Comparison of ENCODE assay signal across 15 cellular contexts in the genomic region with DNA sequence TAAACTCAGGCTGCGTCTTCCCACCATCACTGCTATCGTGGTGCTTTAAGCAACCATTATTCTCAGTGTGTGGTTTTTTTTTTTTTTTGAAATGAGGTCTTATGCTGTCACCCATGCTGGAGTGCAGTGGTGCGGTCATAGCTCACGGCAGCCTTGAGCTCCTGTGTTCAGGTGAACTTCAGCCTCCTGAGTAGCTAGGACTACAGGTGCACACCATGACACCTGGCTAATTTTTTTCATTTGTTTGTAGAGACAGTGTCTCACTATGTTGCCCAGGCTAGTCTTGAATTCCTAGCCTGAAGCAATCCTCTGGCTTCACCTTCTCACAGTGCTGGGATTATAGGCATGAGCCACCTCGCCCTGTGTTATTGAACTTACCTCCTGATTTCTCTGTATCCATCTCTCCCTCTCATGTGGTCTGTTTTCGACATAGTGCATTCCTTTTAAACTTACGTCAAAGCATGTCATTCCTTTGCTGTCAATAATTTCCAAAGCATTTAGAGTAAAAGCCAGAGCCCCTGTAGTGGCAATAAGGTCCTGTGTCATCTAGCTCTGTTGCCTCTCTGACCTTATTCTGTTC.
DNase-seq lines count a peak whose midpoint lies in the region; TF ChIP-seq lines count a peak whose summit lies in the region.
"Had no signal": no experiment of that assay in that cellular context is flagged by ENCODE, and none has a peak within 500 bp of the region (broad histone marks: within the 10 kb centered on the region; RNA-seq: fewer than 3 reads in every experiment).

No MANE protein-coding gene starts in this region.

- H2AFZ ChIP-seq in mammary epithelial cell (ENCODE audit: low read depth, low read length) (no peak overlapping the region), smooth muscle cell (ENCODE audit: low read depth) (no peak overlapping the region)

- H3K4me2 ChIP-seq in mammary epithelial cell (ENCODE audit: insufficient read depth, low read depth, low read length): no peak overlapping the region
- H3K4me2 ChIP-seq in smooth muscle cell: no peak overlapping the region

- H4K20me1 ChIP-seq in mammary epithelial cell (ENCODE audit: insufficient read depth, low read length): no peaks in the 10 kb centered on the region
- no peaks in the 10 kb centered on the region for H4K20me1 ChIP-seq in smooth muscle cell (ENCODE audit: low read depth)

- H3K9me3 Mint-ChIP-seq in MCF 10A (ENCODE audit: unreplicated experiment) (no peaks in the 10 kb centered on the region), type B pancreatic cell (peaks cover 4% of the 10 kb centered on the region)
- H3K9me3 Mint-ChIP-seq: CD8-positive, alpha-beta T cell had no signal

- TF ChIP-seq CTCF in mammary epithelial cell (conservative IDR thresholded peaks at IDR 0.05 in 1 of 2, IDR thresholded peaks at IDR 0.05 in 1 of 2; ENCODE audit: extremely low read depth in 1 of 2, insufficient read depth in 1 of 2, low read depth in 1 of 2, low read length in 2 of 2) (no peak), MCF 10A (IDR thresholded peaks at IDR 0.05; ENCODE audit: unreplicated experiment) (no peak), epithelial cell of proximal tubule (conservative IDR thresholded peaks at IDR 0.05; ENCODE audit: low read depth, low read length) (no peak), type B pancreatic cell (conservative IDR thresholded peaks at IDR 0.05) (no peak), smooth muscle cell (IDR thresholded peaks at IDR 0.05; ENCODE audit: borderline replicate concordance, insufficient read depth, poor library complexity, severe bottlenecking) (no peak)

- H3K27ac ChIP-seq in mammary epithelial cell (ENCODE audit: insufficient read depth, low read depth, low read length): no peak overlapping the region
- H3K27ac ChIP-seq in smooth muscle cell (ENCODE audit: low read depth): no peak overlapping the region
- H3K27ac ChIP-seq: 22Rv1, HL-60 had no signal

- H3K9ac ChIP-seq in mammary epithelial cell (ENCODE audit: insufficient read depth, low read length) (no peak overlapping the region), smooth muscle cell (ENCODE audit: low read depth) (no peak overlapping the region)

- DNase-seq in mammary epithelial cell (peak; percentile 36), MCF 10A (ENCODE audit: unreplicated experiment) (no peak), epithelial cell of proximal tubule (ENCODE audit: low read depth) (peak; percentile 37), kidney tubule cell (ENCODE audit: low spot score) (peak; percentile 53), type B pancreatic cell (ENCODE audit: extremely low spot score, unreplicated experiment) (no peak), smooth muscle cell (lab: John Stamatoyannopoulos, UW; ENCODE audit: unreplicated experiment) (no peak), iPS-NIHi7 (ENCODE audit: extremely low spot score) (no peak), dermis blood vessel endothelial cell (no peak)
- DNase-seq: CD8-positive, alpha-beta T cell; COR-L47; DMS53; GF-D8 had no signal

- intact Hi-C loops in mammary epithelial cell (cut with micrococcal nuclease) (no loop called here), MCF 10A (cut with micrococcal nuclease) (no loop called here)

- H3F3A ChIP-seq in smooth muscle cell (ENCODE audit: low read depth): no peaks in the 10 kb centered on the region

- no TSS peak for BruUV-seq in mammary epithelial cell (replicated peaks; lab: Mats Ljungman, UMichigan)
- BruUV-seq in MCF 10A (replicated peaks; lab: Mats Ljungman, UMichigan): no TSS peak

- WGBS in mammary epithelial cell (ENCODE audit: low coverage, missing lambda C conversion rate): 74% methylated on average over 7 of the region's 7 CpGs
- 70% methylated on average over 7 of the region's 7 CpGs for WGBS in smooth muscle cell (ENCODE audit: low lambda C conversion rate)

- H3K27ac Mint-ChIP-seq in MCF 10A (ENCODE audit: low read depth, unreplicated experiment): no peak overlapping the region
- H3K27ac Mint-ChIP-seq in type B pancreatic cell: no peak overlapping the region
- H3K27ac Mint-ChIP-seq: CD14-positive monocyte; CD8-positive, alpha-beta T cell had no signal

- dilution Hi-C loops in mammary epithelial cell (cut with HindIII; ENCODE audit: low sequenced_read_pairs): no loop called here

- in situ Hi-C loops in mammary epithelial cell (cut with MboI; ENCODE audit: low sequenced_read_pairs in 2 of 2): no loop called here

- no peaks in the 10 kb centered on the region for H3K27me3 ChIP-seq in mammary epithelial cell (ENCODE audit: insufficient read depth, low read length)
- H3K27me3 ChIP-seq in smooth muscle cell (ENCODE audit: low read depth): no peaks in the 10 kb centered on the region

- peaks cover 5% of the 10 kb centered on the region for H3K4me1 ChIP-seq in mammary epithelial cell (ENCODE audit: insufficient read depth, low read length)
- H3K4me1 ChIP-seq in smooth muscle cell (ENCODE audit: low read depth): no peaks in the 10 kb centered on the region

- H3K4me3 ChIP-seq in mammary epithelial cell (replicated peaks in 1 of 3; ENCODE audit: insufficient read depth in 1 of 3, low read depth in 2 of 3, low read length in 3 of 3): no peak overlapping the region
- no peak overlapping the region for H3K4me3 ChIP-seq in epithelial cell of proximal tubule (ENCODE audit: low read depth, low read length)
- no peak overlapping the region for H3K4me3 ChIP-seq in smooth muscle cell

- no peaks in the 10 kb centered on the region for H3K27me3 Mint-ChIP-seq in MCF 10A (ENCODE audit: insufficient read depth, unreplicated experiment)
- no peaks in the 10 kb centered on the region for H3K27me3 Mint-ChIP-seq in type B pancreatic cell

- H3K4me3 Mint-ChIP-seq in MCF 10A (ENCODE audit: unreplicated experiment): no peak overlapping the region
- no peak overlapping the region for H3K4me3 Mint-ChIP-seq in type B pancreatic cell
- H3K4me3 Mint-ChIP-seq: CD14-positive monocyte; CD8-positive, alpha-beta T cell had no signal

- POLR2A ChIA-PET in MCF 10A (lab: Yijun Ruan, JAX): no interaction called here

- H3K36me3 Mint-ChIP-seq in MCF 10A (ENCODE audit: insufficient read depth, unreplicated experiment) (no peaks in the 10 kb centered on the region), type B pancreatic cell (no peaks in the 10 kb centered on the region)
- H3K36me3 Mint-ChIP-seq: CD14-positive monocyte; CD8-positive, alpha-beta T cell had no signal

- no peaks in the 10 kb centered on the region for H3K9me3 ChIP-seq in mammary epithelial cell (replicated peaks; ENCODE audit: insufficient read depth, low read length)
- no peaks in the 10 kb centered on the region for H3K9me3 ChIP-seq in smooth muscle cell (replicated peaks; ENCODE audit: low read depth)

- CTCF ChIA-PET in mammary epithelial cell (lab: Charles Lee; ENCODE audit: low non-redundant PET) (no interaction called here), MCF 10A (lab: Yijun Ruan, JAX) (interaction anchor here (0.7 kb wide), 1 partner anchor 20 kb away, joined by 3 read pairs; no protein-coding TSS in a partner anchor)

- H3K4me1 Mint-ChIP-seq in MCF 10A (ENCODE audit: insufficient read depth, unreplicated experiment) (peaks cover 5% of the 10 kb centered on the region), type B pancreatic cell (ENCODE audit: unreplicated experiment) (no peaks in the 10 kb centered on the region)
- H3K4me1 Mint-ChIP-seq: CD14-positive monocyte had no signal

- H3K36me3 ChIP-seq in mammary epithelial cell (ENCODE audit: insufficient read depth, low read length) (no peaks in the 10 kb centered on the region), smooth muscle cell (ENCODE audit: low read depth) (no peaks in the 10 kb centered on the region)

- H3K79me2 ChIP-seq in mammary epithelial cell (ENCODE audit: insufficient read depth, low read length) (no peaks in the 10 kb centered on the region), smooth muscle cell (ENCODE audit: low read depth) (no peaks in the 10 kb centered on the region)

Comparison
In these comparisons a context has a peak if more than half of its experiments do, and no peak if none do; other contexts are left out.
1. DNase-seq: peak in mammary epithelial cell (single experiment), epithelial cell of proximal tubule (single experiment) and kidney tubule cell (single experiment); none in MCF 10A (single experiment), type B pancreatic cell (single experiment), smooth muscle cell (single experiment), iPS-NIHi7 (single experiment) and dermis blood vessel endothelial cell (single experiment).